13 cellular contexts compared by ENCODE assay signal in genomic region chr1:168833801-168834224, GRCh38.
A peak's percentile ranks its signal among the peaks of the same experiment; 100 is the strongest.
DNase-seq lines count a peak whose midpoint lies in the region; ATAC-seq, FAIRE-seq and TF ChIP-seq lines count a peak whose summit lies in the region.
"Had no signal": no experiment of that assay in that cellular context is flagged by ENCODE, and none has a peak within 500 bp of the region (broad histone marks: within the 10 kb centered on the region; RNA-seq: fewer than 3 reads in every experiment).

No MANE protein-coding gene starts in this region.

- H3K9me3 ChIP-seq in Caco-2 (peaks cover 2% of the 10 kb centered on the region; the same call in 1 of the 2 replicates), SJCRH30 (replicated peaks) (no peaks in the 10 kb centered on the region), duodenal mucosa (ENCODE audit: control insufficient read depth in 1 of 2, low read length in 2 of 2) (no peaks in the 10 kb centered on the region)

- H3K36me3 ChIP-seq in Caco-2 (ENCODE audit: control insufficient read depth, insufficient read depth, low read length) (no peaks in the 10 kb centered on the region; the same call in 1 of the 2 replicates), SJCRH30 (no peaks in the 10 kb centered on the region), duodenal mucosa (ENCODE audit: control insufficient read depth in 1 of 2, insufficient read depth in 2 of 2, low read length in 2 of 2) (no peaks in the 10 kb centered on the region)

- H3K27me3 Mint-ChIP-seq in Caco-2 (ENCODE audit: insufficient read depth, unreplicated experiment) (no peaks in the 10 kb centered on the region), nephron (ENCODE audit: low read depth) (peaks cover 4% of the 10 kb centered on the region)

- no peak for FAIRE-seq in GM12892 (lab: Jason Lieb, UNC)

- peak overlapping the region; percentile 5; the same call in 1 of the 2 replicates for H3K27ac ChIP-seq in SJCRH30
- peak overlapping the region; percentile 51 for H3K27ac ChIP-seq in duodenal mucosa (ENCODE audit: low read depth, low read length)
- H3K27ac ChIP-seq: C4-2B, VCaP had no signal

- H3K9me3 Mint-ChIP-seq in Caco-2 (ENCODE audit: unreplicated experiment) (no peaks in the 10 kb centered on the region), nephron (no peaks in the 10 kb centered on the region)
- H3K9me3 Mint-ChIP-seq: activated T-cell treated with anti-CD3 and anti-CD28 coated beads, Interleukin-2, amount 50 U/mL, for 4 hours; stimulated activated naive CD8-positive, alpha-beta T cell treated with anti-CD3 and anti-CD28 coated beads, Interleukin-15, Interleukin-2, amounts not matched to agents 100 ng/mL and 50 ng/mL, for 24 hours had no signal

- no TSS peak for BruUV-seq in Caco-2 (replicated peaks; lab: Mats Ljungman, UMichigan)

- H3K4me1 ChIP-seq in Caco-2 (peaks cover 53% of the 10 kb centered on the region), SJCRH30 (no peaks in the 10 kb centered on the region; the same call in 1 of the 2 replicates), duodenal mucosa (ENCODE audit: control insufficient read depth in 1 of 2, insufficient read depth in 2 of 2, low read length in 2 of 2) (peaks cover 22 to 29% of the 10 kb centered on the region in 2 donors)

- peak overlapping the region; percentile 79 for H3K27ac Mint-ChIP-seq in Caco-2 (ENCODE audit: unreplicated experiment)
- peak overlapping the region; percentile 49 to 94 (median 92) for H3K27ac Mint-ChIP-seq in nephron
- H3K27ac Mint-ChIP-seq: H9; stimulated activated naive CD8-positive, alpha-beta T cell treated with anti-CD3 and anti-CD28 coated beads, Interleukin-15, Interleukin-2, amounts not matched to agents 100 ng/mL and 50 ng/mL, for 24 hours had no signal

- H3K4me3 ChIP-seq in Caco-2 (ENCODE audit: low read depth, low read length) (no peak overlapping the region), SJCRH30 (no peak overlapping the region), duodenal mucosa (ENCODE audit: low read depth in 1 of 2, low read length in 2 of 2) (no peak overlapping the region)

- TF ChIP-seq CTCF in Caco-2 (IDR thresholded peaks at IDR 0.05; ENCODE audit: insufficient read depth in 1 of 2, low read depth in 1 of 2, low read length in 1 of 2, severe bottlenecking in 1 of 2, unreplicated experiment in 1 of 2) (no peak), nephron (IDR thresholded peaks at IDR 0.05; ENCODE audit: unreplicated experiment in 3 of 3) (no peak)

- peak overlapping the region; percentile 30 for H3K4me3 Mint-ChIP-seq in Caco-2 (ENCODE audit: unreplicated experiment)
- H3K4me3 Mint-ChIP-seq in nephron = no peak overlapping the region
- H3K4me3 Mint-ChIP-seq: activated T-cell treated with anti-CD3 and anti-CD28 coated beads, Interleukin-2, amount 50 U/mL, for 4 hours; H9; stimulated activated naive CD8-positive, alpha-beta T cell treated with anti-CD3 and anti-CD28 coated beads, Interleukin-15, Interleukin-2, amounts not matched to agents 100 ng/mL and 50 ng/mL, for 24 hours had no signal

- POLR2A ChIA-PET in Caco-2 (lab: Charles Lee) = no interaction called here

- CTCF ChIA-PET in Caco-2 (lab: Charles Lee) = interaction anchor here (1.2 kb wide), 1 partner anchor 231 kb away, joined by 4 read pairs; no protein-coding TSS in a partner anchor

- DNase-seq in Caco-2 (no peak), SJCRH30 (peak; percentile 27 to 45), GM12892 (ENCODE audit: insufficient read length) (no peak), germinal center (ENCODE audit: low spot score) (no peak)
- DNase-seq in activated CD4-positive, CD25-positive, alpha-beta regulatory T cell (lab: John Stamatoyannopoulos, UW) = no peak
- DNase-seq: activated T-cell treated with anti-CD3 and anti-CD28 coated beads, Interleukin-2, amount 50 U/mL, for 4 hours; H9 had no signal

- H3K27me3 ChIP-seq in Caco-2 (replicated peaks; ENCODE audit: control insufficient read depth, insufficient read depth, low read length) (no peaks in the 10 kb centered on the region), SJCRH30 (no peaks in the 10 kb centered on the region), duodenal mucosa (ENCODE audit: control insufficient read depth in 1 of 2, insufficient read depth in 2 of 2, low read length in 2 of 2) (no peaks in the 10 kb centered on the region)

- no peak for ATAC-seq in HG03108 (IDR thresholded peaks at IDR 0.05; ENCODE audit: unreplicated experiment)

- no peak for TF ChIP-seq POLR2A in GM12892 (IDR thresholded peaks at IDR 0.05; ENCODE audit: low read depth, low read length)

- H3K36me3 Mint-ChIP-seq in Caco-2 (ENCODE audit: insufficient read depth, unreplicated experiment) (no peaks in the 10 kb centered on the region), nephron (ENCODE audit: low read depth) (no peaks in the 10 kb centered on the region)

- peaks cover 45% of the 10 kb centered on the region for H3K4me1 Mint-ChIP-seq in Caco-2 (ENCODE audit: low read depth, unreplicated experiment)
- H3K4me1 Mint-ChIP-seq in nephron = peaks cover 25% of the 10 kb centered on the region

- intact Hi-C loops in Caco-2 (cut with micrococcal nuclease; ENCODE audit: unreplicated experiment) = loop anchor here (1.0 to 5.0 kb wide), 5 partner anchors 27 to 67 kb away; no protein-coding TSS in a partner anchor

- H3K9ac ChIP-seq in duodenal mucosa (ENCODE audit: low read depth in 1 of 2, low read length in 2 of 2) = peak overlapping the region in 1 of 2 donors; percentile 1

Comparison
In these comparisons a context has a peak if more than half of its experiments do, and no peak if none do; other contexts are left out.
1. DNase-seq: peak in SJCRH30 (2 of 2); none in Caco-2 (0 of 2), GM12892 (single experiment), activated CD4-positive, CD25-positive, alpha-beta regulatory T cell (0 of 4) and germinal center (single experiment).